1 cellular context compared by ENCODE assay signal in the genomic region with DNA sequence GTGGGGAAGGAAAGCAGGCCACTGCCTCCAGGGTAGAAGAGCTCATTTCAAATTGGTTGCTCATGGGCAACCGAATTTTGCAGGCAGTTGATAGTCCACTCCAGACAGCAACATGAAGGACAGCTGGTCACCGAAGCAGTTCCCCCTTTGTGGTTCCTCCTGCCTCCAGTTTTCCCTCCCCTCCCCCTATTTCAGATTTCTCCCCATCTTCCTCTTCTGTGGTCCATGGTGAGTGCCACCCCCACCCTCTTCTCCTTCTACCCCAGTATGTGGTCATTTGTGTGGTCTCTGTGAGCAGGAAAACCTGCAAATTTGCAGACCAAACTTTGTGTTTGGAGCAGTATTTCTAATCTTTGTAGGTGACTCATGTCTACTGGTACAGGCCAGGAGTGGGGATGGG.
TF ChIP-seq lines count a peak whose summit lies in the region.

No MANE protein-coding gene starts in this region.

TF ChIP-seq in HepG2, 621 proteins besides CTCF, POLR2A, EP300 and RAD21:
- TF ChIP-seq HOXA3 (CRISPR knock-in tag; IDR thresholded peaks at IDR 0.05), result no peak
- TF ChIP-seq ZUFSP (CRISPR knock-in tag; IDR thresholded peaks at IDR 0.05; ENCODE audit: borderline replicate concordance), result no peak
- TF ChIP-seq, protein P1, sequence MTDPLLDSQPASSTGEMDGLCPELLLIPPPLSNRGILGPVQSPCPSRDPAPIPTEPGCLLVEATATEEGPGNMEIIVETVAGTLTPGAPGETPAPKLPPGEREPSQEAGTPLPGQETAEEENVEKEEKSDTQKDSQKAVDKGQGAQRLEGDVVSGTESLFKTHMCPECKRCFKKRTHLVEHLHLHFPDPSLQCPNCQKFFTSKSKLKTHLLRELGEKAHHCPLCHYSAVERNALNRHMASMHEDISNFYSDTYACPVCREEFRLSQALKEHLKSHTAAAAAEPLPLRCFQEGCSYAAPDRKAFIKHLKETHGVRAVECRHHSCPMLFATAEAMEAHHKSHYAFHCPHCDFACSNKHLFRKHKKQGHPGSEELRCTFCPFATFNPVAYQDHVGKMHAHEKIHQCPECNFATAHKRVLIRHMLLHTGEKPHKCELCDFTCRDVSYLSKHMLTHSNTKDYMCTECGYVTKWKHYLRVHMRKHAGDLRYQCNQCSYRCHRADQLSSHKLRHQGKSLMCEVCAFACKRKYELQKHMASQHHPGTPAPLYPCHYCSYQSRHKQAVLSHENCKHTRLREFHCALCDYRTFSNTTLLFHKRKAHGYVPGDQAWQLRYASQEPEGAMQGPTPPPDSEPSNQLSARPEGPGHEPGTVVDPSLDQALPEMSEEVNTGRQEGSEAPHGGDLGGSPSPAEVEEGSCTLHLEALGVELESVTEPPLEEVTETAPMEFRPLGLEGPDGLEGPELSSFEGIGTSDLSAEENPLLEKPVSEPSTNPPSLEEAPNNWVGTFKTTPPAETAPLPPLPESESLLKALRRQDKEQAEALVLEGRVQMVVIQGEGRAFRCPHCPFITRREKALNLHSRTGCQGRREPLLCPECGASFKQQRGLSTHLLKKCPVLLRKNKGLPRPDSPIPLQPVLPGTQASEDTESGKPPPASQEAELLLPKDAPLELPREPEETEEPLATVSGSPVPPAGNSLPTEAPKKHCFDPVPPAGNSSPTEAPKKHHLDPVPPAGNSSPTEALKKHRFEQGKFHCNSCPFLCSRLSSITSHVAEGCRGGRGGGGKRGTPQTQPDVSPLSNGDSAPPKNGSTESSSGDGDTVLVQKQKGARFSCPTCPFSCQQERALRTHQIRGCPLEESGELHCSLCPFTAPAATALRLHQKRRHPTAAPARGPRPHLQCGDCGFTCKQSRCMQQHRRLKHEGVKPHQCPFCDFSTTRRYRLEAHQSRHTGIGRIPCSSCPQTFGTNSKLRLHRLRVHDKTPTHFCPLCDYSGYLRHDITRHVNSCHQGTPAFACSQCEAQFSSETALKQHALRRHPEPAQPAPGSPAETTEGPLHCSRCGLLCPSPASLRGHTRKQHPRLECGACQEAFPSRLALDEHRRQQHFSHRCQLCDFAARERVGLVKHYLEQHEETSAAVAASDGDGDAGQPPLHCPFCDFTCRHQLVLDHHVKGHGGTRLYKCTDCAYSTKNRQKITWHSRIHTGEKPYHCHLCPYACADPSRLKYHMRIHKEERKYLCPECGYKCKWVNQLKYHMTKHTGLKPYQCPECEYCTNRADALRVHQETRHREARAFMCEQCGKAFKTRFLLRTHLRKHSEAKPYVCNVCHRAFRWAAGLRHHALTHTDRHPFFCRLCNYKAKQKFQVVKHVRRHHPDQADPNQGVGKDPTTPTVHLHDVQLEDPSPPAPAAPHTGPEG (CRISPR knock-in tag; IDR thresholded peaks at IDR 0.05), result no peak
- no peak for TF ChIP-seq PHF8 (CRISPR knock-in tag; IDR thresholded peaks at IDR 0.05)
- no peak for TF ChIP-seq WIZ (CRISPR knock-in tag; IDR thresholded peaks at IDR 0.05)
- TF ChIP-seq ZNF777 (CRISPR knock-in tag; IDR thresholded peaks at IDR 0.05), result no peak
- TF ChIP-seq ZNF709 (CRISPR knock-in tag; IDR thresholded peaks at IDR 0.05), result no peak
- TF ChIP-seq POLR2AphosphoS5 (IDR thresholded peaks at IDR 0.05; ENCODE audit: low read depth, low read length), result no peak
- TF ChIP-seq, protein P2, sequence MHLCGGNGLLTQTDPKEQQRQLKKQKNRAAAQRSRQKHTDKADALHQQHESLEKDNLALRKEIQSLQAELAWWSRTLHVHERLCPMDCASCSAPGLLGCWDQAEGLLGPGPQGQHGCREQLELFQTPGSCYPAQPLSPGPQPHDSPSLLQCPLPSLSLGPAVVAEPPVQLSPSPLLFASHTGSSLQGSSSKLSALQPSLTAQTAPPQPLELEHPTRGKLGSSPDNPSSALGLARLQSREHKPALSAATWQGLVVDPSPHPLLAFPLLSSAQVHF (CRISPR knock-in tag; IDR thresholded peaks at IDR 0.05), result no peak
- TF ChIP-seq ZNF484 (CRISPR knock-in tag; IDR thresholded peaks at IDR 0.05; ENCODE audit: borderline replicate concordance, low read depth), result no peak
- TF ChIP-seq ZFP1 (CRISPR knock-in tag; IDR thresholded peaks at IDR 0.05), result no peak
- no peak for TF ChIP-seq ZNF609 (CRISPR knock-in tag; IDR thresholded peaks at IDR 0.05; ENCODE audit: borderline replicate concordance)
- TF ChIP-seq ZNF414 (CRISPR knock-in tag; IDR thresholded peaks at IDR 0.05), result no peak
